In genomic region chr5:153523831-153524230, GRCh38 we compare ENCODE assay signal across 19 cellular contexts. TPM values are rescaled to one million over a fixed set of nuclear protein-coding genes. Genes with fewer than 3 reads are reported as not detected.
DNase-seq lines count a peak whose midpoint lies in the region; ATAC-seq and TF ChIP-seq lines count a peak whose summit lies in the region.
"Had no signal": no experiment of that assay in that cellular context is flagged by ENCODE, and none has a peak within 500 bp of the region (broad histone marks: within the 10 kb centered on the region; RNA-seq: fewer than 3 reads in every experiment).

No MANE protein-coding gene starts in this region.

- H2AFZ ChIP-seq in hepatocyte = no peak overlapping the region
- H2AFZ ChIP-seq: PC-9 had no signal

- TF ChIP-seq CTCF in choroid plexus epithelial cell (conservative IDR thresholded peaks at IDR 0.05; ENCODE audit: low read depth, low read length) = no peak
- TF ChIP-seq CTCF in hepatocyte (IDR thresholded peaks at IDR 0.05; ENCODE audit: poor library complexity) = no peak

- H3K27me3 ChIP-seq in hepatocyte = no peaks in the 10 kb centered on the region

- H3K4me1 ChIP-seq in hepatocyte (ENCODE audit: insufficient read depth) = no peaks in the 10 kb centered on the region

- intact Hi-C loops in Right ventricle myocardium inferior (cut with DNase I) = no loop called here
- intact Hi-C loops in cardiac septum (cut with DNase I) = no loop called here

- no peak overlapping the region for H3K4me3 ChIP-seq in choroid plexus epithelial cell (ENCODE audit: low read depth, low read length)
- no peak overlapping the region for H3K4me3 ChIP-seq in hepatocyte
- H3K4me3 ChIP-seq: coronary artery, PC-9 had no signal

- H3K36me3 ChIP-seq in hepatocyte (replicated peaks; ENCODE audit: insufficient read depth, low read depth) = no peaks in the 10 kb centered on the region

- no peaks in the 10 kb centered on the region for H3K9me2 ChIP-seq in hepatocyte (replicated peaks; ENCODE audit: insufficient read depth)

- no peak overlapping the region for H3K4me2 ChIP-seq in hepatocyte
- H3K4me2 ChIP-seq: PC-9 had no signal

- ATAC-seq in Right ventricle myocardium inferior (no peak), HG02970 (IDR thresholded peaks at IDR 0.05; ENCODE audit: low FRiP score, unreplicated experiment) (no peak)
- ATAC-seq: left lobe of liver had no signal

- 69% methylated on average over 5 of the region's 5 CpGs for WGBS in hepatocyte (ENCODE audit: low lambda C conversion rate, missing lambda C conversion rate)

- no peaks in the 10 kb centered on the region for H3K79me2 ChIP-seq in hepatocyte

- H4K20me1 ChIP-seq in hepatocyte (ENCODE audit: insufficient read depth, poor library complexity, severe bottlenecking) = no peaks in the 10 kb centered on the region

- no peak overlapping the region for H3K27ac ChIP-seq in hepatocyte
- H3K27ac ChIP-seq: coronary artery, PC-9 had no signal

- H3K9me3 ChIP-seq in hepatocyte (ENCODE audit: low read depth) = no peaks in the 10 kb centered on the region

- DNase-seq in Right ventricle myocardium inferior (ENCODE audit: missing footprints) (peak; percentile 54), cardiac septum (ENCODE audit: low spot score) (no peak), choroid plexus epithelial cell (ENCODE audit: low read depth) (peak; percentile 62), hepatocyte (ENCODE audit: low spot score) (peak; percentile 17), SHP77 (lab: John Stamatoyannopoulos, UW) (no peak), superior temporal gyrus (ENCODE audit: extremely low spot score) (no peak)
- DNase-seq in activated effector memory CD4-positive, alpha-beta T cell treated with Interleukin-2 at 50 U/mL for 16 hours = no peak
- DNase-seq: ACHN; activated CD4-positive, alpha-beta memory T cell treated with anti-CD3 and anti-CD28 coated beads, Interleukin-2, amount 10 ng/mL, durations not matched to agents 7 days and 5 days; activated gamma-delta T cell treated with Interleukin-2 at 50 U/mL for 16 hours; DMS153; NCI-H345; PC-9; stimulated activated CD8-positive, alpha-beta memory T cell treated with anti-CD3 and anti-CD28 coated beads, Interleukin-4, amount 100 ng/mL, for 48 hours had no signal

RNA-seq across cellular contexts. Expression of gene GRIA1, which starts 33.4 kb away (rescaled TPM):
- total RNA-seq in Right ventricle myocardium inferior (not detected), cardiac septum (0.30 TPM), hepatocyte (0.50 and 0.64 TPM in 2 replicates)
- polyA plus RNA-seq in hepatocyte = 0.29 and 0.54 TPM in 2 replicates
- total RNA-seq: activated CD4-positive, alpha-beta memory T cell treated with anti-CD3 and anti-CD28 coated beads, Interleukin-2, amount 10 ng/mL, durations not matched to agents 7 days and 5 days; glomerular endothelial cell; left lobe of liver; PC-9; T-helper 2 cell treated with Interferon-gamma antibody and Interleukin-4, amounts not matched to agents 100 ng/mL and 5 ng/mL, for 36 hours had no signal

Comparison
In these comparisons a context has a peak if more than half of its experiments do, and no peak if none do; other contexts are left out.
1. DNase-seq: peak in Right ventricle myocardium inferior (single experiment), choroid plexus epithelial cell (single experiment) and hepatocyte (single experiment); none in cardiac septum (single experiment), activated effector memory CD4-positive, alpha-beta T cell treated with Interleukin-2 at 50 U/mL for 16 hours (single experiment), SHP77 (0 of 2) and superior temporal gyrus (single experiment).